ENCODE assay signal across 8 cellular contexts in the genomic region with DNA sequence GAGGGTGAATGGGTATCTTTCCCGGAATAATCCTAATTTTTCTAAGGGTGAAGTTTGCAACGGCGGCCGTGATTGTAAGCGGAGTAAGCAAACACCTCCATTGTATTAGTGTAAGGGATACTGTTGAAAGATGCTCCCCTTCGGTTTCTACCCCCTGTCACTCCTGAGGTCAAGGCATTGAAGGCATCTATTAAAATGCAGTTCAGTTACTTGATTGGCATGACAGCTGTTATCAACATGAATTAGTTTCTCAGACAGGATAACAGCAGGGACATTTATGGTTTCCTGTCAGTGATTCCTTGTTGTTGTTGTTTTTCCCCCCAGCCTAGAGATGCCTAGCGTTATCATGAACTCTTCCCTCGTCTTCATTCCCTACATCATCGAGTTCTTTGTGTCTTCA. TPM values are rescaled to one million over a fixed set of nuclear protein-coding genes. Genes with fewer than 3 reads are reported as not detected.
DNase-seq lines count a peak whose midpoint lies in the region; ATAC-seq and TF ChIP-seq lines count a peak whose summit lies in the region.

No MANE protein-coding gene starts in this region.

- H3K27ac ChIP-seq in OCI-LY1 (ENCODE audit: low read depth, low read length, poor library complexity, severe bottlenecking) (no peak overlapping the region), esophagus squamous epithelium (peak overlapping the region in 3 of 4 donors; percentile 62 to 77 (median 70)), psoas muscle (peak overlapping the region; percentile 60)

- WGBS in esophagus squamous epithelium, 2 donors, result 6 to 46% methylated on average over 6 to 9 of the region's 9 CpGs
- 2 to 31% (median 3%) methylated on average over 9 of the region's 9 CpGs for WGBS in psoas muscle, 3 donors

- DNase-seq in esophagus squamous epithelium (lab: John Stamatoyannopoulos, UW) (no peak), psoas muscle (no peak), UCSD-AML1 (lab: John Stamatoyannopoulos, UW; ENCODE audit: unreplicated experiment) (no peak), SIG-M5 treated with dmso at 0.1 percent for 504 hours (lab: John Stamatoyannopoulos, UW; ENCODE audit: unreplicated experiment) (no peak), kidney glomerular epithelial cell (lab: John Stamatoyannopoulos, UW) (no peak)

- H3K36me3 ChIP-seq in OCI-LY1 (ENCODE audit: insufficient read depth, low read length) (no peaks in the 10 kb centered on the region), esophagus squamous epithelium (no peaks in the 10 kb centered on the region), psoas muscle (ENCODE audit: insufficient read depth in 1 of 2, low read depth in 1 of 2) (no peaks in the 10 kb centered on the region)

- TF ChIP-seq CTCF in OCI-LY1 (IDR thresholded peaks at IDR 0.05; ENCODE audit: low read length), result no peak
- TF ChIP-seq CTCF in esophagus squamous epithelium (IDR thresholded peaks at IDR 0.05), result no peak
- no peak for TF ChIP-seq CTCF in psoas muscle (IDR thresholded peaks at IDR 0.05)

- no peak for TF ChIP-seq POLR2A in esophagus squamous epithelium (IDR thresholded peaks at IDR 0.05)

- H2AFZ ChIP-seq in OCI-LY1 (ENCODE audit: low read length), result no peak overlapping the region

- H3F3A ChIP-seq in OCI-LY1 (ENCODE audit: insufficient read depth, low read length), result no peaks in the 10 kb centered on the region

- H3K4me1 ChIP-seq in OCI-LY1 (ENCODE audit: insufficient read depth, low read length, severe bottlenecking) (peaks cover 18% of the 10 kb centered on the region), esophagus squamous epithelium (peaks cover 0 to 14% (median 0%) of the 10 kb centered on the region in 3 donors), psoas muscle (no peaks in the 10 kb centered on the region)

- H3K27me3 ChIP-seq in OCI-LY1 (ENCODE audit: insufficient read depth, low read length), result no peaks in the 10 kb centered on the region
- H3K27me3 ChIP-seq in esophagus squamous epithelium, result no peaks in the 10 kb centered on the region
- no peaks in the 10 kb centered on the region for H3K27me3 ChIP-seq in psoas muscle (ENCODE audit: insufficient read depth in 3 of 3, low read length in 2 of 3)

- ATAC-seq in GM19351 (IDR thresholded peaks at IDR 0.05; ENCODE audit: unreplicated experiment), result peak; percentile 6
- peak in 1 of 4 donors; percentile 38 for ATAC-seq in psoas muscle
- no peak for ATAC-seq in GM21528 (IDR thresholded peaks at IDR 0.05; ENCODE audit: low FRiP score, unreplicated experiment)

- intact Hi-C loops in esophagus squamous epithelium (cut with DNase I) (no loop called here), psoas muscle (cut with DNase I) (no loop called here)

- H3K9me3 ChIP-seq in OCI-LY1 (ENCODE audit: low read length) (no peaks in the 10 kb centered on the region), esophagus squamous epithelium (no peaks in the 10 kb centered on the region), psoas muscle (no peaks in the 10 kb centered on the region)

- H3K9me2 ChIP-seq in OCI-LY1 (ENCODE audit: low read depth, low read length), result no peaks in the 10 kb centered on the region

- H4K20me1 ChIP-seq in OCI-LY1 (ENCODE audit: insufficient read depth, low read length), result no peaks in the 10 kb centered on the region

- H3K4me2 ChIP-seq in OCI-LY1 (ENCODE audit: low read length), result peak overlapping the region; percentile 73

- H3K79me2 ChIP-seq in OCI-LY1 (ENCODE audit: insufficient read depth, low read length), result no peaks in the 10 kb centered on the region

- peak overlapping the region; percentile 74 for H3K9ac ChIP-seq in OCI-LY1 (ENCODE audit: low read length)

- H3K4me3 ChIP-seq in OCI-LY1 (ENCODE audit: low read depth, low read length, poor library complexity, severe bottlenecking) (peak overlapping the region; percentile 77), esophagus squamous epithelium (peak overlapping the region; percentile 65 to 79 (median 74)), psoas muscle (peak overlapping the region; percentile 80)

RNA-seq across cellular contexts. Expression of a gene that starts 0.6 kb away (rescaled TPM):
- 1 to 10 TPM; 6.2 to 8.4 (median 6.4) TPM for total RNA-seq in esophagus squamous epithelium
- total RNA-seq in psoas muscle, result 1 to 10 TPM; 3.5 to 7.1 (median 5.3) TPM
- 10 to 100 TPM in 1 of 3 donors, 1 to 10 TPM in 2; 7.5 to 19.2 (median 8.2) TPM for polyA plus RNA-seq in psoas muscle

RNA-seq across cellular contexts. Expression of a gene that starts 45.2 kb away (rescaled TPM):
- total RNA-seq in esophagus squamous epithelium (not detected), psoas muscle (not detected)
- not detected for polyA plus RNA-seq in psoas muscle
